ENCODE assay signal across 1 cellular context in the genomic region with DNA sequence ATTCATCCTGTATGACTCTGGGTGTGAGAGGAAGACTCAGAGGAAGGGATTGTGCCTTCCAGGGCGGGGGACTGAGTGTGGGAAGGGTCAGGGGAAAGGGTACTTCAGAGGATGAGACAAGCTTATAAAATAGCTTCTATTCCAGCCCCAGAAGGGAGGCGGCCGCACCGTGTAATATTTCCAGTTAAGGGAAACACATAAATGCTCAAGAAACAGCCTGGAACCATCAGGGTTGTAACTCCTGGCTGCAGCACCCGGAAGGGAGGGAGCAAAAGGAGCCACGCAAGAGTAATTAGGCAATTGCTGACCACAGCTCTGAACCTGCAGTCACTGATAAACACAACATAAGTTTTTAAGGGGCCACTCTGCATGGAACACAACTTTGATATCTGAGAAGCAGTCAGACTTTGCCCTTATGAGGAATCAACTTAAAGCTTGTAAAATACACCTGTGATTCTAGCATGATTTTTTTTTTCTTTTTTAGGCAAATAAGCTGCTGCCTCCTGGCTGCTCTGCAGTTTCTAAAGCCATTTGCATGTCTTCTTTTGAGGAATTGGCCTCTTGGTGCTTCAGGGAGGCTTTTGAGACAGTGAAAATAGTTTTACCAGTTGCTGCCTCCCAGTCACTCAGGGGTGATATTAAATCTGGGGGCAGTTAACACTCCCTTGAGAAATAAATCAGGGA.
TF ChIP-seq lines count a peak whose summit lies in the region.

No MANE protein-coding gene starts in this region.

TF ChIP-seq in GM23338, 12 proteins besides CTCF, POLR2A, EP300 and RAD21 (continued from another document):
- TF ChIP-seq, protein P1, sequence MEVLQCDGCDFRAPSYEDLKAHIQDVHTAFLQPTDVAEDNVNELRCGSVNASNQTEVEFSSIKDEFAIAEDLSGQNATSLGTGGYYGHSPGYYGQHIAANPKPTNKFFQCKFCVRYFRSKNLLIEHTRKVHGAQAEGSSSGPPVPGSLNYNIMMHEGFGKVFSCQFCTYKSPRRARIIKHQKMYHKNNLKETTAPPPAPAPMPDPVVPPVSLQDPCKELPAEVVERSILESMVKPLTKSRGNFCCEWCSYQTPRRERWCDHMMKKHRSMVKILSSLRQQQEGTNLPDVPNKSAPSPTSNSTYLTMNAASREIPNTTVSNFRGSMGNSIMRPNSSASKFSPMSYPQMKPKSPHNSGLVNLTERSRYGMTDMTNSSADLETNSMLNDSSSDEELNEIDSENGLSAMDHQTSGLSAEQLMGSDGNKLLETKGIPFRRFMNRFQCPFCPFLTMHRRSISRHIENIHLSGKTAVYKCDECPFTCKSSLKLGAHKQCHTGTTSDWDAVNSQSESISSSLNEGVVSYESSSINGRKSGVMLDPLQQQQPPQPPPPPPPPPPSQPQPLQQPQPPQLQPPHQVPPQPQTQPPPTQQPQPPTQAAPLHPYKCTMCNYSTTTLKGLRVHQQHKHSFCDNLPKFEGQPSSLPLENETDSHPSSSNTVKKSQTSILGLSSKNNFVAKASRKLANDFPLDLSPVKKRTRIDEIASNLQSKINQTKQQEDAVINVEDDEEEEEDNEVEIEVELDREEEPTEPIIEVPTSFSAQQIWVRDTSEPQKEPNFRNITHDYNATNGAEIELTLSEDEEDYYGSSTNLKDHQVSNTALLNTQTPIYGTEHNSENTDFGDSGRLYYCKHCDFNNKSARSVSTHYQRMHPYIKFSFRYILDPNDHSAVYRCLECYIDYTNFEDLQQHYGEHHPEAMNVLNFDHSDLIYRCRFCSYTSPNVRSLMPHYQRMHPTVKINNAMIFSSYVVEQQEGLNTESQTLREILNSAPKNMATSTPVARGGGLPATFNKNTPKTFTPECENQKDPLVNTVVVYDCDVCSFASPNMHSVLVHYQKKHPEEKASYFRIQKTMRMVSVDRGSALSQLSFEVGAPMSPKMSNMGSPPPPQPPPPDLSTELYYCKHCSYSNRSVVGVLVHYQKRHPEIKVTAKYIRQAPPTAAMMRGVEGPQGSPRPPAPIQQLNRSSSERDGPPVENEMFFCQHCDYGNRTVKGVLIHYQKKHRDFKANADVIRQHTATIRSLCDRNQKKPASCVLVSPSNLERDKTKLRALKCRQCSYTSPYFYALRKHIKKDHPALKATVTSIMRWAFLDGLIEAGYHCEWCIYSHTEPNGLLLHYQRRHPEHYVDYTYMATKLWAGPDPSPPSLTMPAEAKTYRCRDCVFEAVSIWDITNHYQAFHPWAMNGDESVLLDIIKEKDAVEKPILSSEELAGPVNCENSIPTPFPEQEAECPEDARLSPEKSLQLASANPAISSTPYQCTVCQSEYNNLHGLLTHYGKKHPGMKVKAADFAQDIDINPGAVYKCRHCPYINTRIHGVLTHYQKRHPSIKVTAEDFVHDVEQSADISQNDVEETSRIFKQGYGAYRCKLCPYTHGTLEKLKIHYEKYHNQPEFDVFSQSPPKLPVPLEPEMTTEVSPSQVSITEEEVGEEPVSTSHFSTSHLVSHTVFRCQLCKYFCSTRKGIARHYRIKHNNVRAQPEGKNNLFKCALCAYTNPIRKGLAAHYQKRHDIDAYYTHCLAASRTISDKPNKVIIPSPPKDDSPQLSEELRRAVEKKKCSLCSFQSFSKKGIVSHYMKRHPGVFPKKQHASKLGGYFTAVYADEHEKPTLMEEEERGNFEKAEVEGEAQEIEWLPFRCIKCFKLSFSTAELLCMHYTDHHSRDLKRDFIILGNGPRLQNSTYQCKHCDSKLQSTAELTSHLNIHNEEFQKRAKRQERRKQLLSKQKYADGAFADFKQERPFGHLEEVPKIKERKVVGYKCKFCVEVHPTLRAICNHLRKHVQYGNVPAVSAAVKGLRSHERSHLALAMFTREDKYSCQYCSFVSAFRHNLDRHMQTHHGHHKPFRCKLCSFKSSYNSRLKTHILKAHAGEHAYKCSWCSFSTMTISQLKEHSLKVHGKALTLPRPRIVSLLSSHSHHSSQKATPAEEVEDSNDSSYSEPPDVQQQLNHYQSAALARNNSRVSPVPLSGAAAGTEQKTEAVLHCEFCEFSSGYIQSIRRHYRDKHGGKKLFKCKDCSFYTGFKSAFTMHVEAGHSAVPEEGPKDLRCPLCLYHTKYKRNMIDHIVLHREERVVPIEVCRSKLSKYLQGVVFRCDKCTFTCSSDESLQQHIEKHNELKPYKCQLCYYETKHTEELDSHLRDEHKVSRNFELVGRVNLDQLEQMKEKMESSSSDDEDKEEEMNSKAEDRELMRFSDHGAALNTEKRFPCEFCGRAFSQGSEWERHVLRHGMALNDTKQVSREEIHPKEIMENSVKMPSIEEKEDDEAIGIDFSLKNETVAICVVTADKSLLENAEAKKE (CRISPR knock-in tag; IDR thresholded peaks at IDR 0.05), result no peak
- TF ChIP-seq POLR2AphosphoS5 (IDR thresholded peaks at IDR 0.05; ENCODE audit: low read depth) (no peak), ZNF331 (CRISPR knock-in tag; IDR thresholded peaks at IDR 0.05; ENCODE audit: low read depth) (no peak), JUNB (IDR thresholded peaks at IDR 0.05; ENCODE audit: unreplicated experiment) (no peak), EZH2phosphoT487 (IDR thresholded peaks at IDR 0.05; ENCODE audit: unreplicated experiment) (no peak), EZH2 (IDR thresholded peaks at IDR 0.05; ENCODE audit: low read depth, unreplicated experiment) (no peak), NANOG (IDR thresholded peaks at IDR 0.05; ENCODE audit: borderline replicate concordance) (no peak)
